8 cellular contexts compared by ENCODE assay signal in genomic region chr1:166875302-166875733, GRCh38. TPM values are rescaled to one million over a fixed set of nuclear protein-coding genes. Genes with fewer than 3 reads are reported as not detected.
DNase-seq lines count a peak whose midpoint lies in the region; ATAC-seq lines count a peak whose summit lies in the region.

No MANE protein-coding gene starts in this region.

- H3K9me3 Mint-ChIP-seq in activated CD8-positive, alpha-beta T cell treated with anti-CD3 and anti-CD28 coated beads, Interleukin-2, amount 10 ng/mL, durations not matched to agents 7 days and 5 days (ENCODE audit: insufficient read depth): no peaks in the 10 kb centered on the region

- H3K36me3 ChIP-seq in iPS-20b (ENCODE audit: insufficient read depth, low read depth, low read length) (peaks cover 3% of the 10 kb centered on the region; the same call in 1 of the 2 replicates), subcutaneous abdominal adipose tissue (ENCODE audit: control insufficient read depth in 5 of 5, insufficient read depth in 5 of 5, low read length in 5 of 5) (no peaks in the 10 kb centered on the region)

- H3K4me1 Mint-ChIP-seq in activated CD8-positive, alpha-beta T cell treated with anti-CD3 and anti-CD28 coated beads, Interleukin-2, amount 10 ng/mL, durations not matched to agents 7 days and 5 days (ENCODE audit: low read depth): peaks cover 52% of the 10 kb centered on the region

- H3K4me3 ChIP-seq in iPS-20b (ENCODE audit: low read length) (peak overlapping the region; percentile 95), subcutaneous abdominal adipose tissue (ENCODE audit: low read depth in 1 of 5, low read length in 5 of 5) (peak overlapping the region; percentile 70 to 86 (median 82))

- H3K27me3 ChIP-seq in iPS-20b (ENCODE audit: insufficient read depth, low read length): no peaks in the 10 kb centered on the region
- H3K27me3 ChIP-seq in subcutaneous abdominal adipose tissue (ENCODE audit: control insufficient read depth in 5 of 5, insufficient read depth in 4 of 5, low read length in 5 of 5): no peaks in the 10 kb centered on the region

- ATAC-seq in activated CD8-positive, alpha-beta T cell treated with anti-CD3 and anti-CD28 coated beads, Interleukin-2, amount 10 ng/mL, durations not matched to agents 7 days and 5 days: no peak
- ATAC-seq in GM21576 (IDR thresholded peaks at IDR 0.05; ENCODE audit: unreplicated experiment): no peak

- peaks cover 8% of the 10 kb centered on the region; the same call in 1 of the 2 replicates for H3K4me1 ChIP-seq in iPS-20b (ENCODE audit: insufficient read depth, low read length)
- H3K4me1 ChIP-seq in subcutaneous abdominal adipose tissue (ENCODE audit: control insufficient read depth in 5 of 5, insufficient read depth in 5 of 5, low read length in 5 of 5): peaks cover 3 to 18% (median 13%) of the 10 kb centered on the region in 5 donors

- H3K4me3 Mint-ChIP-seq in activated CD8-positive, alpha-beta T cell treated with anti-CD3 and anti-CD28 coated beads, Interleukin-2, amount 10 ng/mL, durations not matched to agents 7 days and 5 days: peak overlapping the region; percentile 78

- H3K36me3 Mint-ChIP-seq in activated CD8-positive, alpha-beta T cell treated with anti-CD3 and anti-CD28 coated beads, Interleukin-2, amount 10 ng/mL, durations not matched to agents 7 days and 5 days (ENCODE audit: low read depth): peaks cover 19% of the 10 kb centered on the region

- H3K27ac ChIP-seq in iPS-20b (ENCODE audit: low read length): peak overlapping the region; percentile 71
- H3K27ac ChIP-seq in subcutaneous abdominal adipose tissue (ENCODE audit: low read depth, low read length): no peak overlapping the region

- peak overlapping the region; percentile 91 for H3K9ac ChIP-seq in iPS-20b (ENCODE audit: low read depth, low read length)
- peak overlapping the region in 4 of 5 donors; percentile 72 to 92 (median 90) for H3K9ac ChIP-seq in subcutaneous abdominal adipose tissue (ENCODE audit: low read length in 5 of 5)

- POLR2A ChIA-PET in activated CD8-positive, alpha-beta T cell treated with anti-CD3 and anti-CD28 coated beads, Interleukin-2, amount 10 ng/mL, durations not matched to agents 7 days and 5 days (lab: Charles Lee): interaction anchor here (1.1 to 1.7 kb wide), 5 partner anchors 9 to 36 kb away, joined by 3 to 14 read pairs (median 4); partner anchors contain the start of gene POGK

- CTCF ChIA-PET in activated CD8-positive, alpha-beta T cell treated with anti-CD3 and anti-CD28 coated beads, Interleukin-2, amount 10 ng/mL, durations not matched to agents 7 days and 5 days (lab: Charles Lee): interaction anchor here (1.0 to 5.4 kb wide), 8 partner anchors 9 to 344 kb away, joined by 3 to 50 read pairs (median 8); partner anchors contain the start of gene POU2F1

- no peaks in the 10 kb centered on the region for H3K9me3 ChIP-seq in iPS-20b (ENCODE audit: insufficient read depth, low read depth, low read length)
- no peaks in the 10 kb centered on the region for H3K9me3 ChIP-seq in subcutaneous abdominal adipose tissue (ENCODE audit: control insufficient read depth in 5 of 5, low read length in 5 of 5)

- peaks cover 2% of the 10 kb centered on the region for H3K27me3 Mint-ChIP-seq in activated CD8-positive, alpha-beta T cell treated with anti-CD3 and anti-CD28 coated beads, Interleukin-2, amount 10 ng/mL, durations not matched to agents 7 days and 5 days (ENCODE audit: low read depth)

- DNase-seq in NCI-H2227 (lab: John Stamatoyannopoulos, UW; ENCODE audit: unreplicated experiment) (peak; percentile 48), NCI-H2227 treated with DMSO at 0.1 percent for 48 hours (lab: John Stamatoyannopoulos, UW) (no peak), GF-D8 (lab: John Stamatoyannopoulos, UW) (no peak)
- DNase-seq in activated CD8-positive, alpha-beta T cell treated with anti-CD3 and anti-CD28 coated beads, Interleukin-2, amount 10 ng/mL, durations not matched to agents 7 days and 5 days: no peak
- DNase-seq in central memory CD4-positive, alpha-beta T cell: no peak

- peak overlapping the region; percentile 64 for H3K27ac Mint-ChIP-seq in activated CD8-positive, alpha-beta T cell treated with anti-CD3 and anti-CD28 coated beads, Interleukin-2, amount 10 ng/mL, durations not matched to agents 7 days and 5 days

RNA-seq across cellular contexts. Expression of gene TADA1, which starts 0.7 kb away (rescaled TPM):
- 10 to 100 TPM; 12.9 to 13.6 TPM for total RNA-seq in activated CD8-positive, alpha-beta T cell treated with anti-CD3 and anti-CD28 coated beads, Interleukin-2, amount 10 ng/mL, durations not matched to agents 7 days and 5 days

RNA-seq across cellular contexts. Expression of gene POGK, which starts 36.0 kb away (rescaled TPM):
- 10 to 100 TPM; 37.6 to 39.8 TPM for total RNA-seq in activated CD8-positive, alpha-beta T cell treated with anti-CD3 and anti-CD28 coated beads, Interleukin-2, amount 10 ng/mL, durations not matched to agents 7 days and 5 days
